Comparison of ENCODE assay signal across 1 cellular context in the genomic region with DNA sequence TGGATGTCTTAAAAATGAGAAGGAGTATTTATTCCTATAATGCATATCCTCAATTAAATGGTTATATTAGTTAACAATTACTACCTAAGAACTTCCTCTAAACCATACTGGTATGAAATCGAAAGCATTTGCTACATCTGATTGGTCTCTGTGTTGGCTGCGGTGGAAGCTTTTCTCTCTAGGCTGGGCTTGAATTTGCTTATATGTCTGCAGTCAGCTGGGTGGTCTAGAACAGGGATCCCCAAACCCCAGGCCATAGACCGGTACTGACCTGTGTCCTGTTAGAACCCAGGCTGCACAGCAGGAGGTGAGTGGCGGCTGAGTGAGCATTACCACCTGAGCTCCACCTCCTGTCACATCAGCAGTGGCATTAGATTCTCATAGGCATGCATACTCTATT.
TF ChIP-seq lines count a peak whose summit lies in the region.

No MANE protein-coding gene starts in this region.

TF ChIP-seq in IMR-90, 13 proteins besides CTCF, POLR2A, EP300 and RAD21:
- TF ChIP-seq, protein P1, sequence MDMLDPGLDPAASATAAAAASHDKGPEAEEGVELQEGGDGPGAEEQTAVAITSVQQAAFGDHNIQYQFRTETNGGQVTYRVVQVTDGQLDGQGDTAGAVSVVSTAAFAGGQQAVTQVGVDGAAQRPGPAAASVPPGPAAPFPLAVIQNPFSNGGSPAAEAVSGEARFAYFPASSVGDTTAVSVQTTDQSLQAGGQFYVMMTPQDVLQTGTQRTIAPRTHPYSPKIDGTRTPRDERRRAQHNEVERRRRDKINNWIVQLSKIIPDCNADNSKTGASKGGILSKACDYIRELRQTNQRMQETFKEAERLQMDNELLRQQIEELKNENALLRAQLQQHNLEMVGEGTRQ (IDR thresholded peaks at IDR 0.05; ENCODE audit: low read depth, low read length): no peak
- no peak for TF ChIP-seq RFX5 (IDR thresholded peaks at IDR 0.05; ENCODE audit: low read depth, low read length)
- no peak for TF ChIP-seq MXI1 (IDR thresholded peaks at IDR 0.05; ENCODE audit: borderline replicate concordance, low read depth, low read length)
- no peak for TF ChIP-seq MAZ (IDR thresholded peaks at IDR 0.05; ENCODE audit: borderline replicate concordance, low read depth, low read length)
- no peak for TF ChIP-seq CHD1 (IDR thresholded peaks at IDR 0.05; ENCODE audit: low read depth, low read length)
- no peak for TF ChIP-seq ELK1 (IDR thresholded peaks at IDR 0.05; ENCODE audit: borderline replicate concordance, low read depth, low read length)
- no peak for TF ChIP-seq FOS (IDR thresholded peaks at IDR 0.05; ENCODE audit: low read depth, low read length)
- no peak for TF ChIP-seq MAFK (IDR thresholded peaks at IDR 0.05; ENCODE audit: low read depth, low read length)
- no peak for TF ChIP-seq BHLHE40 (IDR thresholded peaks at IDR 0.05; ENCODE audit: low read depth, low read length)
- TF ChIP-seq SMC3 (IDR thresholded peaks at IDR 0.05; ENCODE audit: low read depth, low read length): no peak
- TF ChIP-seq NFE2L2 (IDR thresholded peaks at IDR 0.05; ENCODE audit: low read depth, low read length): no peak
- TF ChIP-seq CEBPB (IDR thresholded peaks at IDR 0.05; ENCODE audit: low read depth, low read length): no peak
- no peak for TF ChIP-seq RCOR1 (IDR thresholded peaks at IDR 0.05; ENCODE audit: insufficient replicate concordance, low read length)
